In the genomic region with DNA sequence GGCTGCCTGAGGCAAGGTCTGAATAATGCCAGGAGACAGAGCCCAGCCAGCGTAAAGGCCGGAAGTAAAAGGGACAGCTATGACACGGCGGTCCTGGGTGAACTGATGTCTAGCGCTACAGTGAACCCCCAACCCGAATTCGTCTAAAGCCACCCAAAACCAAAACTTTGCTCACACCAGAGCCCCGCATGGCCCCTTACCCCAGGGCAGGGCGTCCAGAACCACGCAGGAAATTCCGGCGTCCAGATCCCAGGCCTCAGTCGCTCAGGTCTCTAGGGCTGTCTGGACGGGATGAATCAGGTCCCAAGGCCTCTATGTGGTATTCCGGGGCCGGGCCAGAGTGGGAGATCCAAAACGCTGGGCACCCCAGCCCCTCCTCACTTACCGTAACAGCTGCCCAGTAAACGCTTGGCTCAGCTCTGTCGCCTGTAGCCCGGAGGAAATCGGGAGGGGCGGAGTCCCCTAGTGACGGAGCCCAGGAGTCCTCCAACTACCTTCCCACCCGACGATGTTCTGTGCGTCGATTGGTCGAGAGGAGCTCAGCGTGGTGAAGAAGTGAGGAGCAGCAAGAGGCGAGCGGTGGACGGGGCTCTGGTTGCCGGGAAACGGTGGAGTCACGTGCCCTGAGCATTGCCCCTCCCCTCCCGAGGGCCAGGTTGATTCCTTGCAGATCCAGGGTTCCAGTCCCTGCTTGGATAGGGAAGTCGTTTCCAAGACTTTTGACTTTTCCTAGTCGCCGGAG, we compare ENCODE assay signal across 8 cellular contexts. TPM values are rescaled to one million over a fixed set of nuclear protein-coding genes. Genes with fewer than 3 reads are reported as not detected.
DNase-seq lines count a peak whose midpoint lies in the region; ATAC-seq and TF ChIP-seq lines count a peak whose summit lies in the region.

CCDC32 (minus strand) TSS at position 452 of the 742 bp plus-strand sequence. CDS start 2,027 bp downstream, outside the sequence.

- DNase-seq in NCI-H774 (lab: John Stamatoyannopoulos, UW) (peak; percentile 98), dermis blood vessel endothelial cell (peak; percentile 99), left lung (peak; percentile 99)
- DNase-seq in activated CD4-positive, alpha-beta T cell treated with anti-CD3 and anti-CD28 coated beads, Interleukin-2, amount 50 U/mL, for 4 hours: peak; percentile 91 to 92
- DNase-seq in stimulated activated CD4-positive, alpha-beta T cell treated with anti-CD3 and anti-CD28 coated beads, Interleukin-2, amount 100 ng/mL, for 48 hours: peak; percentile 89

- H3K36me3 ChIP-seq in left lung: peaks cover 0 to 25% of the 10 kb centered on the region in 2 donors

- intact Hi-C loops in left lung (cut with DNase I): no loop called here

- no peaks in the 10 kb centered on the region for H3K9me3 ChIP-seq in left lung

- peak within 1 kb of the TSS; percentile 75 for H3K27ac ChIP-seq in C4-2B
- H3K27ac ChIP-seq in left lung: peak within 1 kb of the TSS; percentile 90 to 95

- peaks cover 4 to 33% of the 10 kb centered on the region in 2 donors for H3K4me1 ChIP-seq in left lung

- no peaks in the 10 kb centered on the region for H3K27me3 ChIP-seq in left lung

- TF ChIP-seq CTCF in C4-2B (conservative IDR thresholded peaks at IDR 0.05): no peak
- no peak for TF ChIP-seq CTCF in left lung (IDR thresholded peaks at IDR 0.05)

- H3K4me3 ChIP-seq in left lung: peak within 1 kb of the TSS; percentile 70 to 82

- ATAC-seq in GM19395 (IDR thresholded peaks at IDR 0.05; ENCODE audit: unreplicated experiment) (peak; percentile 93), HG03565 (IDR thresholded peaks at IDR 0.05; ENCODE audit: unreplicated experiment) (peak; percentile 89), left lung (peak; percentile 96)

RNA-seq across cellular contexts. Expression of gene CCDC32, which starts in this region (rescaled TPM):
- total RNA-seq in dermis blood vessel endothelial cell (20.3 and 25.7 TPM in 2 replicates), left lung (10 to 100 TPM; 19.4 to 29.5 TPM)

Comparison
In these comparisons a context has a peak if more than half of its experiments do, and no peak if none do; other contexts are left out.
1. Peak in every context shown above with its lines: DNase-seq, ATAC-seq, H3K4me3 ChIP-seq and H3K27ac ChIP-seq.